Comparison of ENCODE assay signal across 9 cellular contexts in the genomic region with DNA sequence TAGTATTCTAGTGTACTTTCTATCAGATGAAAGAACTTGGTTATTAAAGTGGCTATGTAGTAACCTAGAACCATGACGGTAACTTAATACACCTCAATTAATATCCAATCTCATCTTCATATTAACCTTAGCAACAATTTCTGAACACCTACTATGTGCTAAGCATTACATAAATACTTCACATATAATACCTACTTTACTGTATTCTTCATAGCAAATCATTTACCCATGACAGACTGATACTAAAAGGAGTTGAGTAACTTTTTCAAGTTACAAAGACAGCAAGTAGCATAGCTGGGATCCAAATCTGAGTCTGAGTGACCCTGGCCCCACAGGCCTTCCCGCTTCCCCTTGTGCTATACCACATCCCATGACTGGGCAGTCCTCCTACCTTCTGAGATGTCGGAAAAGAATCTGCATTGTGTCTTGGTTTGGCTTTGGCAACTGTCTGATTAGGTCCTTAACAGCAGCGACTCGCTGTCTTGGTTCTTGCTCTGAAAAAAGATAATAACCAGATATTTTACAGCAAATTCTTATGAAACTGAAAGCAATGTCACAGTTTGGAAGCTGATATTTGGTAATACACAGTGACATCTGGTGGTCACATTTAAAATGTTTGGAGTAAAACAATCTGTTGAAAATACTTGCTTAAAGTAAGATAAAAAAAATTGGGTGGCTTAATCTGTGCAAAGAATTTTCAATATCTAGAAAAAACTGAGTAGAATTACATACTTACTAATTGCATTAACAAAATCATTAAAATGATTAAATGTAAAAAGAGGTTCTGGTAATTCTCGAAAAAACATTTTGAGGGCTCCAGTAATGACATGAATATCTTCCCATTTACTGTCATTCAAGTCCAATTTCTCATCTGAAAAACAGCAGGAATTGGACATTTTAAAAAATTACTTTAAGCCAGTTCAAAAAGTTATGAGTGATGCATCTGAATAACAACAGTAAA.
A peak's percentile ranks its signal among the peaks of the same experiment; 100 is the strongest.
DNase-seq lines count a peak whose midpoint lies in the region; ATAC-seq and TF ChIP-seq lines count a peak whose summit lies in the region.
"Had no signal": no experiment of that assay in that cellular context is flagged by ENCODE, and none has a peak within 500 bp of the region (broad histone marks: within the 10 kb centered on the region; RNA-seq: fewer than 3 reads in every experiment).

No MANE protein-coding gene starts in this region.

- POLR2A ChIA-PET in A673 (lab: Charles Lee; ENCODE audit: low non-redundant PET), result interaction anchor here (0.7 kb wide), 2 partner anchors 132 to 924 kb away, joined by 5 to 7 read pairs; no protein-coding TSS in a partner anchor

- no peaks in the 10 kb centered on the region for H3K27me3 ChIP-seq in A673 (replicated peaks; ENCODE audit: insufficient read depth, low read depth, low read length, poor library complexity)
- no peaks in the 10 kb centered on the region for H3K27me3 ChIP-seq in RWPE2 (ENCODE audit: insufficient read depth, poor library complexity, severe bottlenecking)

- no peak for TF ChIP-seq POLR2A in GM18505 (IDR thresholded peaks at IDR 0.05; ENCODE audit: borderline replicate concordance, extremely low read depth, insufficient read depth, insufficient read length)

- peaks cover 13% of the 10 kb centered on the region for H3K36me3 Mint-ChIP-seq in central memory CD8-positive, alpha-beta T cell (ENCODE audit: insufficient read depth)
- peaks cover 15% of the 10 kb centered on the region for H3K36me3 Mint-ChIP-seq in stimulated activated effector memory CD8-positive, alpha-beta T cell treated with anti-CD3 and anti-CD28 coated beads, Interleukin-12 subunit alpha, Interleukin-12 subunit beta, amount 100 ng/mL, for 72 hours

- H3K4me1 ChIP-seq in A673 (ENCODE audit: insufficient read depth, low read length, poor library complexity, severe bottlenecking), result no peaks in the 10 kb centered on the region
- no peaks in the 10 kb centered on the region for H3K4me1 ChIP-seq in RWPE2 (ENCODE audit: insufficient read depth, poor library complexity, severe bottlenecking)

- peak; percentile 60 for DNase-seq in A673 (ENCODE audit: low spot score)
- peak; percentile 27 for DNase-seq in ELF-1 (ENCODE audit: low read depth, low spot score)
- DNase-seq in RWPE2 (ENCODE audit: low spot score), result no peak
- no peak for DNase-seq in central memory CD8-positive, alpha-beta T cell (ENCODE audit: low spot score in 2 of 2)
- peak; percentile 76 for DNase-seq in left kidney (ENCODE audit: low read depth, low spot score)
- peak; percentile 3 to 66 for DNase-seq in stimulated activated effector memory CD8-positive, alpha-beta T cell treated with anti-CD3 and anti-CD28 coated beads, Interleukin-12 subunit alpha, Interleukin-12 subunit beta, amount 100 ng/mL, for 72 hours (ENCODE audit: low spot score in 2 of 2)

- H3K27me3 Mint-ChIP-seq in central memory CD8-positive, alpha-beta T cell, result no peaks in the 10 kb centered on the region
- H3K27me3 Mint-ChIP-seq: IgD-negative memory B cell had no signal

- peak overlapping the region; percentile 91 for H3K27ac Mint-ChIP-seq in central memory CD8-positive, alpha-beta T cell (ENCODE audit: low read depth)
- H3K27ac Mint-ChIP-seq in stimulated activated effector memory CD8-positive, alpha-beta T cell treated with anti-CD3 and anti-CD28 coated beads, Interleukin-12 subunit alpha, Interleukin-12 subunit beta, amount 100 ng/mL, for 72 hours, result peak overlapping the region; percentile 91
- H3K27ac Mint-ChIP-seq: IgD-negative memory B cell had no signal

- TF ChIP-seq CTCF in A673 (conservative IDR thresholded peaks at IDR 0.05; ENCODE audit: low read depth, low read length), result peak; percentile 67
- peak; percentile 71 for TF ChIP-seq CTCF in RWPE2 (IDR thresholded peaks at IDR 0.05; ENCODE audit: poor library complexity, severe bottlenecking)

- no peaks in the 10 kb centered on the region for H3K9me3 Mint-ChIP-seq in central memory CD8-positive, alpha-beta T cell
- no peaks in the 10 kb centered on the region for H3K9me3 Mint-ChIP-seq in stimulated activated effector memory CD8-positive, alpha-beta T cell treated with anti-CD3 and anti-CD28 coated beads, Interleukin-12 subunit alpha, Interleukin-12 subunit beta, amount 100 ng/mL, for 72 hours
- H3K9me3 Mint-ChIP-seq: IgD-negative memory B cell had no signal

- intact Hi-C loops in A673 (cut with micrococcal nuclease; ENCODE audit: unreplicated experiment), result loop anchor here (5.0 to 10.0 kb wide), 4 partner anchors 484 to 1084 kb away; no protein-coding TSS in a partner anchor

- peak overlapping the region; percentile 43 for H3K27ac ChIP-seq in A673 (ENCODE audit: low read depth, low read length, poor library complexity, severe bottlenecking)
- no peak overlapping the region for H3K27ac ChIP-seq in RWPE2 (ENCODE audit: poor library complexity, severe bottlenecking)

- peaks cover 7% of the 10 kb centered on the region for H3K4me1 Mint-ChIP-seq in central memory CD8-positive, alpha-beta T cell
- peaks cover 10% of the 10 kb centered on the region for H3K4me1 Mint-ChIP-seq in stimulated activated effector memory CD8-positive, alpha-beta T cell treated with anti-CD3 and anti-CD28 coated beads, Interleukin-12 subunit alpha, Interleukin-12 subunit beta, amount 100 ng/mL, for 72 hours

- no TSS peak for BruUV-seq in A673 (replicated peaks; lab: Mats Ljungman, UMichigan)

- ATAC-seq in HG03159 (IDR thresholded peaks at IDR 0.05; ENCODE audit: unreplicated experiment) (peak; percentile 66), RWPE2 (ENCODE audit: low read depth) (no peak), GM18505 (IDR thresholded peaks at IDR 0.05; ENCODE audit: unreplicated experiment) (no peak)
- peak; percentile 43 for ATAC-seq in central memory CD8-positive, alpha-beta T cell (replicated peaks; ENCODE audit: extremely low read depth, poor library complexity, severe bottlenecking)
- peak; percentile 73 for ATAC-seq in stimulated activated effector memory CD8-positive, alpha-beta T cell treated with anti-CD3 and anti-CD28 coated beads, Interleukin-12 subunit alpha, Interleukin-12 subunit beta, amount 100 ng/mL, for 72 hours

- H3K4me3 Mint-ChIP-seq in central memory CD8-positive, alpha-beta T cell, result peak overlapping the region; percentile 48
- peak overlapping the region; percentile 65 for H3K4me3 Mint-ChIP-seq in stimulated activated effector memory CD8-positive, alpha-beta T cell treated with anti-CD3 and anti-CD28 coated beads, Interleukin-12 subunit alpha, Interleukin-12 subunit beta, amount 100 ng/mL, for 72 hours
- H3K4me3 Mint-ChIP-seq: IgD-negative memory B cell had no signal

- H3K36me3 ChIP-seq in A673 (ENCODE audit: insufficient read depth, low read length, poor library complexity, severe bottlenecking) (peaks cover 17% of the 10 kb centered on the region), RWPE2 (ENCODE audit: low read depth) (peaks cover 54% of the 10 kb centered on the region)

- H3K9me3 ChIP-seq in A673 (ENCODE audit: low read depth, low read length, poor library complexity, severe bottlenecking), result no peaks in the 10 kb centered on the region
- H3K9me3 ChIP-seq in RWPE2 (ENCODE audit: severe bottlenecking), result no peaks in the 10 kb centered on the region

- CTCF ChIA-PET in A673 (lab: Charles Lee), result interaction anchor here (0.6 to 1.8 kb wide), 5 partner anchors 142 to 1083 kb away, joined by 3 to 11 read pairs (median 3); no protein-coding TSS in a partner anchor

- no peak overlapping the region for H3K4me3 ChIP-seq in A673 (ENCODE audit: low read depth, low read length, poor library complexity, severe bottlenecking)
- no peak overlapping the region for H3K4me3 ChIP-seq in RWPE2 (ENCODE audit: severe bottlenecking)

Comparison
In these comparisons a context has a peak if more than half of its experiments do, and no peak if none do; other contexts are left out.
1. DNase-seq: peak in A673 (single experiment), ELF-1 (single experiment), left kidney (single experiment) and stimulated activated effector memory CD8-positive, alpha-beta T cell treated with anti-CD3 and anti-CD28 coated beads, Interleukin-12 subunit alpha, Interleukin-12 subunit beta, amount 100 ng/mL, for 72 hours (2 of 2); none in RWPE2 (single experiment) and central memory CD8-positive, alpha-beta T cell (0 of 2).
2. ATAC-seq: peak in HG03159 (single experiment), central memory CD8-positive, alpha-beta T cell (single experiment) and stimulated activated effector memory CD8-positive, alpha-beta T cell treated with anti-CD3 and anti-CD28 coated beads, Interleukin-12 subunit alpha, Interleukin-12 subunit beta, amount 100 ng/mL, for 72 hours (single experiment); none in RWPE2 (single experiment) and GM18505 (single experiment).